Comparison of ENCODE assay signal across 8 cellular contexts in genomic region chr14:87993485-87993809, GRCh38. TPM values are rescaled to one million over a fixed set of nuclear protein-coding genes. Genes with fewer than 3 reads are reported as not detected.
DNase-seq lines count a peak whose midpoint lies in the region; ATAC-seq, FAIRE-seq and TF ChIP-seq lines count a peak whose summit lies in the region.

No MANE protein-coding gene starts in this region.

- H3K27ac ChIP-seq in MM.1S (ENCODE audit: low read length): peak overlapping the region; percentile 37; the same call in 1 of the 2 replicates
- H3K27ac ChIP-seq in endothelial cell of umbilical vein (ENCODE audit: insufficient read depth, low read depth, low read length): peak overlapping the region; percentile 58
- peak overlapping the region; percentile 87 to 88 for H3K27ac ChIP-seq in prostate gland

- H3K9me2 ChIP-seq in MM.1S (replicated peaks; ENCODE audit: insufficient read depth, low read length): no peaks in the 10 kb centered on the region

- dilution Hi-C loops in endothelial cell of umbilical vein (cut with MboI; ENCODE audit: extremely low pct_ligation_motif_present, low sequenced_read_pairs): no loop called here

- no peaks in the 10 kb centered on the region for H3K9me3 ChIP-seq in MM.1S (replicated peaks; ENCODE audit: insufficient read depth, low read length)
- H3K9me3 ChIP-seq in endothelial cell of umbilical vein (replicated peaks; ENCODE audit: control insufficient read depth, insufficient read depth, low read length): no peaks in the 10 kb centered on the region
- no peaks in the 10 kb centered on the region for H3K9me3 ChIP-seq in prostate gland

- no peak for TF ChIP-seq POLR2A in endothelial cell of umbilical vein (IDR thresholded peaks at IDR 0.05; ENCODE audit: low read depth, low read length)
- no peak for TF ChIP-seq POLR2A in prostate gland (IDR thresholded peaks at IDR 0.05)

- in situ Hi-C loops in G401 (cut with HindIII; ENCODE audit: low sequenced_read_pairs): no loop called here

- H2AFZ ChIP-seq in MM.1S (ENCODE audit: low read length) (peak overlapping the region; percentile 76), endothelial cell of umbilical vein (ENCODE audit: low read depth, low read length) (peak overlapping the region; percentile 98)

- H3K79me2 ChIP-seq in MM.1S (ENCODE audit: low read length) (no peaks in the 10 kb centered on the region), endothelial cell of umbilical vein (ENCODE audit: control insufficient read depth, insufficient read depth, low read length) (no peaks in the 10 kb centered on the region)

- H3K4me2 ChIP-seq in MM.1S (ENCODE audit: low read depth, low read length) (peak overlapping the region; percentile 62), endothelial cell of umbilical vein (ENCODE audit: insufficient read depth, low read length) (peak overlapping the region; percentile 71)

- H3K9me1 ChIP-seq in endothelial cell of umbilical vein (replicated peaks; ENCODE audit: control insufficient read depth, extremely low read depth, insufficient read depth, low read length): no peaks in the 10 kb centered on the region

- CTCF ChIA-PET in endothelial cell of umbilical vein (lab: Charles Lee): interaction anchor here (0.8 to 1.7 kb wide), 4 partner anchors 22 to 175 kb away, joined by 3 to 10 read pairs (median 8); no protein-coding TSS in a partner anchor

- BruUV-seq in endothelial cell of umbilical vein (replicated peaks; lab: Mats Ljungman, UMichigan): no TSS peak

- TF ChIP-seq CTCF in GM12865 (IDR thresholded peaks at IDR 0.05; ENCODE audit: insufficient read depth, low read depth, low read length, missing control alignments): no peak
- no peak for TF ChIP-seq CTCF in MM.1S (IDR thresholded peaks at IDR 0.05; ENCODE audit: low read length)
- TF ChIP-seq CTCF in endothelial cell of umbilical vein (IDR thresholded peaks at IDR 0.05; ENCODE audit: extremely low read depth in 1 of 2, insufficient read depth in 1 of 2, low read depth in 1 of 2, low read length in 2 of 2): no peak
- TF ChIP-seq CTCF in prostate gland (IDR thresholded peaks at IDR 0.05): no peak
- TF ChIP-seq CTCF in GM10266 (IDR thresholded peaks at IDR 0.05; ENCODE audit: control insufficient read depth, insufficient read depth, low read depth, missing control alignments): no peak

- no peaks in the 10 kb centered on the region for H3F3A ChIP-seq in MM.1S (ENCODE audit: insufficient read depth, low read length)

- intact Hi-C loops in endothelial cell of umbilical vein (cut with micrococcal nuclease) (loop anchor here (1.0 to 5.0 kb wide), 3 partner anchors 394 to 831 kb away; partner anchors contain the start of genes SPATA7, TTC8 and ZC3H14), prostate gland (cut with DNase I) (no loop called here)

- DNase-seq in GM12865 (ENCODE audit: low read depth) (no peak), MM.1S (peak; percentile 10), endothelial cell of umbilical vein (ENCODE audit: low read depth, low spot score) (no peak), prostate gland (ENCODE audit: low spot score) (no peak), G401 (ENCODE audit: low spot score) (no peak), GM10266 (ENCODE audit: extremely low spot score) (no peak)

- no peak for ATAC-seq in GM21367 (IDR thresholded peaks at IDR 0.05; ENCODE audit: unreplicated experiment)
- no peak for ATAC-seq in HG03457 (IDR thresholded peaks at IDR 0.05; ENCODE audit: unreplicated experiment)

- H3K4me1 ChIP-seq in MM.1S (ENCODE audit: low read length): peaks cover 4% of the 10 kb centered on the region; the same call in 1 of the 2 replicates
- peaks cover 12% of the 10 kb centered on the region for H3K4me1 ChIP-seq in endothelial cell of umbilical vein (ENCODE audit: control insufficient read depth, extremely low read depth, insufficient read depth, low read length)
- H3K4me1 ChIP-seq in prostate gland (replicated peaks): peaks cover 6% of the 10 kb centered on the region

- WGBS in prostate gland: 46% methylated on average over 5 of the region's 5 CpGs

- H3K9ac ChIP-seq in MM.1S (ENCODE audit: low read length): peak overlapping the region; percentile 4; the same call in 1 of the 2 replicates
- H3K9ac ChIP-seq in endothelial cell of umbilical vein (replicated peaks; ENCODE audit: extremely low read depth, insufficient read depth, low read length): peak overlapping the region; percentile 46

- H4K20me1 ChIP-seq in MM.1S (ENCODE audit: insufficient read depth, low read length) (no peaks in the 10 kb centered on the region), endothelial cell of umbilical vein (replicated peaks; ENCODE audit: control insufficient read depth, extremely low read depth, insufficient read depth, low read length) (no peaks in the 10 kb centered on the region)

- no peaks in the 10 kb centered on the region for H3K36me3 ChIP-seq in MM.1S (replicated peaks; ENCODE audit: insufficient read depth, low read length)
- H3K36me3 ChIP-seq in endothelial cell of umbilical vein (ENCODE audit: control insufficient read depth in 2 of 2, extremely low read depth in 1 of 2, insufficient read depth in 2 of 2, low read length in 2 of 2): no peaks in the 10 kb centered on the region
- no peaks in the 10 kb centered on the region for H3K36me3 ChIP-seq in prostate gland

- H3K27me3 ChIP-seq in MM.1S (replicated peaks; ENCODE audit: insufficient read depth, low read length) (no peaks in the 10 kb centered on the region), endothelial cell of umbilical vein (ENCODE audit: control insufficient read depth in 2 of 2, insufficient read depth in 2 of 2, low read length in 2 of 2) (no peaks in the 10 kb centered on the region), prostate gland (replicated peaks; ENCODE audit: insufficient read depth) (no peaks in the 10 kb centered on the region)

- FAIRE-seq in endothelial cell of umbilical vein (lab: Jason Lieb, UNC): no peak

- H3K4me3 ChIP-seq in GM12865 (ENCODE audit: low read depth, low read length): peak overlapping the region; percentile 71
- H3K4me3 ChIP-seq in MM.1S (ENCODE audit: low read length): peak overlapping the region; percentile 55
- H3K4me3 ChIP-seq in endothelial cell of umbilical vein (replicated peaks in 1 of 3; ENCODE audit: insufficient read depth in 1 of 3, low read depth in 1 of 3, low read length in 3 of 3): peak overlapping the region in 2 of 3 experiments; percentile 50 to 74
- peak overlapping the region; percentile 75 to 87 for H3K4me3 ChIP-seq in prostate gland

- POLR2A ChIA-PET in endothelial cell of umbilical vein (lab: Charles Lee): no interaction called here

TF ChIP-seq in endothelial cell of umbilical vein, 7 proteins besides CTCF, POLR2A, EP300 and RAD21:
- TF ChIP-seq EZH2 (IDR thresholded peaks at IDR 0.05; ENCODE audit: borderline replicate concordance, low read depth, low read length, severe bottlenecking): no peak
- no peak for TF ChIP-seq MYC (IDR thresholded peaks at IDR 0.05; ENCODE audit: low read depth, low read length)

RNA-seq across cellular contexts. Expression of gene GALC, which starts 0.5 kb away (rescaled TPM):
- total RNA-seq in endothelial cell of umbilical vein (14.2 and 15.0 TPM in 2 replicates), prostate gland (10 to 100 TPM; 29.4 to 85.9 TPM)
- 11.3 and 12.4 TPM in 2 replicates for polyA plus RNA-seq in endothelial cell of umbilical vein
- 7.5 and 9.2 TPM in 2 replicates for polyA plus RNA-seq in endothelial cell of umbilical vein (2011; cell fraction: cytosol; rRNA removed)
- 8.6 and 10.6 TPM in 2 replicates for polyA plus RNA-seq in endothelial cell of umbilical vein (2011; cell fraction: nucleus; rRNA removed)
- 16.3 and 17.6 TPM in 2 replicates for polyA plus RNA-seq in endothelial cell of umbilical vein (2012)
- polyA minus RNA-seq in endothelial cell of umbilical vein: 15.1 and 19.1 TPM in 2 replicates
- not detected for polyA minus RNA-seq in endothelial cell of umbilical vein (2011; cell fraction: cytosol; rRNA and poly(A)+ RNA removed)
- polyA minus RNA-seq in endothelial cell of umbilical vein (2011; cell fraction: nucleus; rRNA and poly(A)+ RNA removed): 8.3 and 13.9 TPM in 2 replicates
- total RNA-seq in G401 (2014; rRNA removed; shearing (Covaris generic)): 7.5 and 9.7 TPM in 2 replicates

RNA-seq across cellular contexts. Expression of gene GPR65, which starts 11.5 kb away (rescaled TPM):
- total RNA-seq in endothelial cell of umbilical vein: 0.07 TPM in 1 of 2 replicates, not detected in the other
- 0.03 TPM in 1 of 2 replicates, not detected in the other for polyA plus RNA-seq in endothelial cell of umbilical vein
- 0.01 TPM in 1 of 2 replicates, not detected in the other for polyA plus RNA-seq in endothelial cell of umbilical vein (2011; cell fraction: cytosol; rRNA removed)
- 0.04 TPM in 1 of 2 replicates, not detected in the other for polyA plus RNA-seq in endothelial cell of umbilical vein (2011; cell fraction: nucleus; rRNA removed)
- 0.16 and 0.31 TPM in 2 replicates for polyA plus RNA-seq in endothelial cell of umbilical vein (2012)
- not detected in 2 replicates for polyA minus RNA-seq in endothelial cell of umbilical vein
- polyA minus RNA-seq in endothelial cell of umbilical vein (2011; cell fraction: cytosol; rRNA and poly(A)+ RNA removed): not detected
- not detected in 2 replicates for polyA minus RNA-seq in endothelial cell of umbilical vein (2011; cell fraction: nucleus; rRNA and poly(A)+ RNA removed)
- total RNA-seq in prostate gland: under 1 TPM; 0.57 to 0.73 TPM
- total RNA-seq in G401 (2014; rRNA removed; shearing (Covaris generic)): not detected in 2 replicates

Comparison
In these comparisons a context has a peak if more than half of its experiments do, and no peak if none do; other contexts are left out.
1. H3K27ac ChIP-seq: peak in every context shown above with its lines; median percentile 88 in prostate gland; 58 in endothelial cell of umbilical vein; 37 in MM.1S.